Comparison of ENCODE assay signal across 1 cellular context in genomic region chr3:9916734-9917680, GRCh38.
TF ChIP-seq lines count a peak whose summit lies in the region.

TSS of gene IL17RC (plus strand) at chr3:9917098. CDS start at chr3:9917316, 218 bp downstream.

TF ChIP-seq in HepG2, 621 proteins besides CTCF, POLR2A, EP300 and RAD21 (continued from another document and continues in another):
- TF ChIP-seq MNT (IDR thresholded peaks at IDR 0.05) (no peak), HDAC1 (CRISPR knock-in tag; IDR thresholded peaks at IDR 0.05) (peak; percentile 29; the same call in 1 of the 2 replicates), FOXO4 (CRISPR knock-in tag; conservative IDR thresholded peaks at IDR 0.05) (no peak), ZNF343 (CRISPR knock-in tag; IDR thresholded peaks at IDR 0.05) (no peak), ZNF292 (CRISPR knock-in tag; IDR thresholded peaks at IDR 0.05; ENCODE audit: borderline replicate concordance, low read depth) (peak; percentile 62; the same call in 1 of the 2 replicates), PHF5A (CRISPR knock-in tag; IDR thresholded peaks at IDR 0.05; ENCODE audit: low read depth, unreplicated experiment) (peak; percentile 28), NFYC (CRISPR knock-in tag; IDR thresholded peaks at IDR 0.05) (no peak), ZSCAN31 (CRISPR knock-in tag; IDR thresholded peaks at IDR 0.05; ENCODE audit: low read depth) (no peak), ZBTB40 (IDR thresholded peaks at IDR 0.05) (no peak), ZBTB40 (CRISPR knock-in tag; IDR thresholded peaks at IDR 0.05) (0 out of 2 replicates have a peak, but pooled peaks have one; percentile 35), RORA (CRISPR knock-in tag; IDR thresholded peaks at IDR 0.05) (no peak), KMT2B (CRISPR knock-in tag; IDR thresholded peaks at IDR 0.05) (peak; percentile 47; the same call in 1 of the 2 replicates), ZNF772 (CRISPR knock-in tag; IDR thresholded peaks at IDR 0.05) (peak; percentile 87), MYNN (CRISPR knock-in tag; IDR thresholded peaks at IDR 0.05; ENCODE audit: low read depth) (no peak), PAF1 (CRISPR knock-in tag; IDR thresholded peaks at IDR 0.05) (no peak), ZNF713 (CRISPR knock-in tag; IDR thresholded peaks at IDR 0.05) (no peak), ATF1 (CRISPR knock-in tag; IDR thresholded peaks at IDR 0.05) (no peak), ZNF30 (CRISPR knock-in tag; IDR thresholded peaks at IDR 0.05) (0 out of 2 replicates have a peak, but pooled peaks have one; percentile 40), SALL2 (CRISPR knock-in tag; IDR thresholded peaks at IDR 0.05) (peak; percentile 51; the same call in 1 of the 2 replicates), DRAP1 (CRISPR knock-in tag; IDR thresholded peaks at IDR 0.05) (peak; percentile 75; the same call in 1 of the 2 replicates), SALL1 (CRISPR knock-in tag; IDR thresholded peaks at IDR 0.05) (peak; percentile 75), ZFP36 (IDR thresholded peaks at IDR 0.05; ENCODE audit: borderline replicate concordance, low read depth, low read length, partially characterized antibody) (no peak), ZBTB25 (CRISPR knock-in tag; IDR thresholded peaks at IDR 0.05) (no peak; the same call in 1 of the 2 replicates), AGO1 (IDR thresholded peaks at IDR 0.05; ENCODE audit: low read depth, low read length, poor library complexity, severe bottlenecking) (peak; percentile 88), SPEN (CRISPR knock-in tag; IDR thresholded peaks at IDR 0.05; ENCODE audit: low read depth) (no peak), SYNCRIP (IDR thresholded peaks at IDR 0.05; ENCODE audit: insufficient read depth, low read depth, low read length) (no peak), TFAP4 (IDR thresholded peaks at IDR 0.05; ENCODE audit: borderline replicate concordance, low read depth) (peak; percentile 66; the same call in 1 of the 2 replicates), HIC2 (CRISPR knock-in tag; IDR thresholded peaks at IDR 0.05; ENCODE audit: low read depth) (no peak), ZNF550 (CRISPR knock-in tag; IDR thresholded peaks at IDR 0.05; ENCODE audit: borderline replicate concordance) (no peak), ZNF616 (CRISPR knock-in tag; IDR thresholded peaks at IDR 0.05; ENCODE audit: low read depth) (no peak), NFE2L2 (IDR thresholded peaks at IDR 0.05; ENCODE audit: low read length) (no peak), TAF15 (IDR thresholded peaks at IDR 0.05; ENCODE audit: low read depth, low read length, poor library complexity, severe bottlenecking) (no peak), NR2F2 (IDR thresholded peaks at IDR 0.05; ENCODE audit: borderline replicate concordance, low read depth) (no peak), ZNF639 (CRISPR knock-in tag; conservative IDR thresholded peaks at IDR 0.05) (0 out of 2 replicates have a peak, but pooled peaks have one; percentile 11), ZFY (CRISPR knock-in tag; IDR thresholded peaks at IDR 0.05) (peak; percentile 45), ETV6 (CRISPR knock-in tag; conservative IDR thresholded peaks at IDR 0.05) (no peak), ATF7-NPFF (CRISPR knock-in tag; IDR thresholded peaks at IDR 0.05; ENCODE audit: low read depth) (peak; percentile 86), MEF2D (CRISPR knock-in tag; IDR thresholded peaks at IDR 0.05) (peak; percentile 44; the same call in 1 of the 2 replicates), HNRNPLL (IDR thresholded peaks at IDR 0.05; ENCODE audit: low read depth, low read length, poor library complexity, severe bottlenecking) (peak; percentile 29), ZFP91 (CRISPR knock-in tag; IDR thresholded peaks at IDR 0.05; ENCODE audit: borderline replicate concordance) (peak; percentile 68; the same call in 1 of the 2 replicates), CBX5 (CRISPR knock-in tag; IDR thresholded peaks at IDR 0.05; ENCODE audit: borderline replicate concordance) (peak; percentile 20; the same call in 1 of the 2 replicates)
